ENCODE assay signal across 8 cellular contexts in the genomic region with DNA sequence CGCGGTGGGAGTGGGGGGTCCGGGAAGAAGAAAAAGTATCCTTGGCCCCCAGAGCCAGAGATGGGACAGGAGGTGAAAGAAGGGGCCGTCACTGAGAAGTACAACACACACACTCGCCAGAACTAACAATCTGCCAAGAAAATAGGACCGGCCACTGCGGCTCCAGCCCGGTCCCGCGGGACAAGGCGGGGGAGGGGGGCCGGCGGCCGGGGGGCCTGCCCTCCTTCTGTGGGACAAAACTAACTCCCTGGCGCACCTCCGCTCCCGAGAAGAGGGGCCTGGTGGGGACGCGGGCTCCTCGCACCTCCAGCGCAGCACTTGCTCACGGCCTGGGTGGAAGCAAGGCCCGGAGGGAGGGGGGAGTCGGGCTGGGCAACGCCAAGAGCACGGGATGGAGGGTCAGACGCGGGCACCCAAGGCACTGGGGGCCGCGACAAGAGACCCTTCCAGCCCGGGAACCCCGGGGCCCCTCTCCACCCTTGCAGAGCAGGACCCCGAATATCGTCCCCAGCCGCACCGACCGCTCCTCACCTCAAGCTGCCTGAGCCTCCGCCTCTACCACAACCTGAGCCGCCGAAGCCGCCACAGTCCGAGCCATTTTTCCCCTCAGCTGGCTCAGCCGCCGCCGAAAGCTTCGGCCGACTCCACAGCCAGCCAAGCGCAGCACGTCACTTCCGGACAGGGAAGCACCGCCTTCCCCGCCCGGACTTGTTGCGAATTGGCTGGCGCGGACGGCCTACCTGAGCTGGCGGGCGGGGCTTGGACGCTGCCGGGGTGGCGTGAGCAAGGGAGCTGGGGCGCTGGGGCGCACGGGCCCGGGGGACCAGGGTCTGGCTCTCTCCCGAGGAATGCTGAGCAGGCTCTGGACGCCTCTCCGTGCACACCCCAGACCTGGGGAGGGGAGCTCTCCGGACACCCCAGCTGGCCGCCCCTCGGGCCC. TPM values are rescaled to one million over a fixed set of nuclear protein-coding genes. Genes with fewer than 3 reads are reported as not detected.
DNase-seq lines count a peak whose midpoint lies in the region; ATAC-seq and TF ChIP-seq lines count a peak whose summit lies in the region.

A gene with protein sequence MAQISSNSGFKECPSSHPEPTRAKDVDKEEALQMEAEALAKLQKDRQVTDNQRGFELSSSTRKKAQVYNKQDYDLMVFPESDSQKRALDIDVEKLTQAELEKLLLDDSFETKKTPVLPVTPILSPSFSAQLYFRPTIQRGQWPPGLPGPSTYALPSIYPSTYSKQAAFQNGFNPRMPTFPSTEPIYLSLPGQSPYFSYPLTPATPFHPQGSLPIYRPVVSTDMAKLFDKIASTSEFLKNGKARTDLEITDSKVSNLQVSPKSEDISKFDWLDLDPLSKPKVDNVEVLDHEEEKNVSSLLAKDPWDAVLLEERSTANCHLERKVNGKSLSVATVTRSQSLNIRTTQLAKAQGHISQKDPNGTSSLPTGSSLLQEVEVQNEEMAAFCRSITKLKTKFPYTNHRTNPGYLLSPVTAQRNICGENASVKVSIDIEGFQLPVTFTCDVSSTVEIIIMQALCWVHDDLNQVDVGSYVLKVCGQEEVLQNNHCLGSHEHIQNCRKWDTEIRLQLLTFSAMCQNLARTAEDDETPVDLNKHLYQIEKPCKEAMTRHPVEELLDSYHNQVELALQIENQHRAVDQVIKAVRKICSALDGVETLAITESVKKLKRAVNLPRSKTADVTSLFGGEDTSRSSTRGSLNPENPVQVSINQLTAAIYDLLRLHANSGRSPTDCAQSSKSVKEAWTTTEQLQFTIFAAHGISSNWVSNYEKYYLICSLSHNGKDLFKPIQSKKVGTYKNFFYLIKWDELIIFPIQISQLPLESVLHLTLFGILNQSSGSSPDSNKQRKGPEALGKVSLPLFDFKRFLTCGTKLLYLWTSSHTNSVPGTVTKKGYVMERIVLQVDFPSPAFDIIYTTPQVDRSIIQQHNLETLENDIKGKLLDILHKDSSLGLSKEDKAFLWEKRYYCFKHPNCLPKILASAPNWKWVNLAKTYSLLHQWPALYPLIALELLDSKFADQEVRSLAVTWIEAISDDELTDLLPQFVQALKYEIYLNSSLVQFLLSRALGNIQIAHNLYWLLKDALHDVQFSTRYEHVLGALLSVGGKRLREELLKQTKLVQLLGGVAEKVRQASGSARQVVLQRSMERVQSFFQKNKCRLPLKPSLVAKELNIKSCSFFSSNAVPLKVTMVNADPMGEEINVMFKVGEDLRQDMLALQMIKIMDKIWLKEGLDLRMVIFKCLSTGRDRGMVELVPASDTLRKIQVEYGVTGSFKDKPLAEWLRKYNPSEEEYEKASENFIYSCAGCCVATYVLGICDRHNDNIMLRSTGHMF (N-terminal part only) (minus strand): TSS at position 670 of the 940 bp plus-strand sequence. CDS start 38,245 bp downstream, outside the sequence.

- DNase-seq in Daoy (ENCODE audit: low read depth) (peak; percentile 97), GM23338 (ENCODE audit: low spot score) (peak; percentile 99), Kasumi-1 (lab: John Stamatoyannopoulos, UW) (peak; percentile 86 to 91), RKO (ENCODE audit: low spot score) (peak; percentile 94), activated T-helper 1 cell treated with Interleukin-2 at 50 U/mL for 16 hours (ENCODE audit: low read depth) (peak; percentile 89), esophagus squamous epithelium (lab: John Stamatoyannopoulos, UW) (peak; percentile 80), myocyte (ENCODE audit: low read depth) (peak; percentile 94)
- peak; percentile 86 to 94 for DNase-seq in stimulated activated CD8-positive, alpha-beta memory T cell treated with anti-CD3 and anti-CD28 coated beads, Interleukin-7, amount 100 ng/mL, for 48 hours (ENCODE audit: extremely low read depth in 1 of 2, low read depth in 1 of 2)

- H3K27ac ChIP-seq in GM23338 (ENCODE audit: low read depth) (peak within 1 kb of the TSS; percentile 98), esophagus squamous epithelium (peak within 1 kb of the TSS; percentile 94 to 97 (median 94))

- no peaks in the 10 kb centered on the region for H3K9me3 Mint-ChIP-seq in GM23338

- no peaks in the 10 kb centered on the region; the same call in 1 of the 2 replicates for H3K36me3 ChIP-seq in GM23338 (ENCODE audit: insufficient read depth)
- H3K36me3 ChIP-seq in esophagus squamous epithelium, result peaks cover 0 to 13% (median 0%) of the 10 kb centered on the region in 3 donors

- H3K4me1 ChIP-seq in GM23338 (ENCODE audit: insufficient read depth) (peaks cover 8% of the 10 kb centered on the region; the same call in 1 of the 2 replicates), esophagus squamous epithelium (peaks cover 12 to 54% (median 13%) of the 10 kb centered on the region in 3 donors)

- peaks cover 6% of the 10 kb centered on the region for H3K27me3 Mint-ChIP-seq in GM23338 (ENCODE audit: insufficient read depth, low read depth, poor library complexity)

- H3K79me2 ChIP-seq in GM23338 (replicated peaks; ENCODE audit: insufficient read depth), result peaks cover 63% of the 10 kb centered on the region

- 0 to 3% methylated on average over 10 to 19 of the region's 72 CpGs for WGBS in esophagus squamous epithelium, 2 donors

- no peaks in the 10 kb centered on the region for H3K9me3 ChIP-seq in esophagus squamous epithelium

- H3K4me3 Mint-ChIP-seq in GM23338, result peak within 1 kb of the TSS; percentile 97

- intact Hi-C loops in esophagus squamous epithelium (cut with DNase I), result no loop called here

- H3K36me3 Mint-ChIP-seq in GM23338 (ENCODE audit: low read depth), result peaks cover 24% of the 10 kb centered on the region

- H3K27me3 ChIP-seq in GM23338 (ENCODE audit: insufficient read depth) (no peaks in the 10 kb centered on the region), esophagus squamous epithelium (no peaks in the 10 kb centered on the region)

- H3K27ac Mint-ChIP-seq in GM23338, result peak within 1 kb of the TSS; percentile 99

- H3K4me2 ChIP-seq in GM23338, result peak within 1 kb of the TSS; percentile 93

- H3K4me1 Mint-ChIP-seq in GM23338, result peaks cover 19% of the 10 kb centered on the region

- peaks cover 35% of the 10 kb centered on the region for H4K20me1 ChIP-seq in GM23338 (replicated peaks; ENCODE audit: insufficient read depth)

- no peaks in the 10 kb centered on the region for H3K9me2 ChIP-seq in GM23338 (ENCODE audit: insufficient read depth)

- peak; percentile 94 for ATAC-seq in GM23338

- no peak for TF ChIP-seq CTCF in GM23338 (conservative IDR thresholded peaks at IDR 0.05; ENCODE audit: low read depth in 2 of 2)
- no peak for TF ChIP-seq CTCF in esophagus squamous epithelium (IDR thresholded peaks at IDR 0.05)

- peak within 1 kb of the TSS; percentile 85 for H2AFZ ChIP-seq in GM23338

- H3K4me3 ChIP-seq in GM23338, result peak within 1 kb of the TSS; percentile 77
- peak within 1 kb of the TSS; percentile 67 to 85 (median 84) for H3K4me3 ChIP-seq in esophagus squamous epithelium

- TF ChIP-seq POLR2A in esophagus squamous epithelium (IDR thresholded peaks at IDR 0.05), result peak in 3 of 4 donors; percentile 69 to 97 (median 82)

- H3F3A ChIP-seq in GM23338 (replicated peaks; ENCODE audit: low read depth), result no peaks in the 10 kb centered on the region

RNA-seq across cellular contexts. Expression of the gene that starts here (rescaled TPM):
- total RNA-seq in Daoy (2014; rRNA removed; shearing (Covaris generic)), result 17.4 and 23.5 TPM in 2 replicates
- 117 and 123 TPM in 2 replicates for total RNA-seq in GM23338 (2014; rRNA removed; shearing (Covaris generic))
- 45.8 and 59.5 TPM in 2 replicates for polyA plus RNA-seq in GM23338 (2016; fragmentation: Nextera tagmentation; extraction: Ambion mirVana)
- total RNA-seq in esophagus squamous epithelium, result 10 to 100 TPM; 25.1 to 54.2 (median 32.4) TPM
- 26.2 and 26.9 TPM in 2 replicates for total RNA-seq in myocyte
- polyA plus RNA-seq in myocyte (2012), result 5.4 TPM

Comparison
In these comparisons a context has a peak if more than half of its experiments do, and no peak if none do; other contexts are left out.
1. Peak in every context shown above with its lines: DNase-seq, ATAC-seq, H3K4me3 ChIP-seq and H3K27ac ChIP-seq.